ENCODE assay signal across 10 cellular contexts in the genomic region with DNA sequence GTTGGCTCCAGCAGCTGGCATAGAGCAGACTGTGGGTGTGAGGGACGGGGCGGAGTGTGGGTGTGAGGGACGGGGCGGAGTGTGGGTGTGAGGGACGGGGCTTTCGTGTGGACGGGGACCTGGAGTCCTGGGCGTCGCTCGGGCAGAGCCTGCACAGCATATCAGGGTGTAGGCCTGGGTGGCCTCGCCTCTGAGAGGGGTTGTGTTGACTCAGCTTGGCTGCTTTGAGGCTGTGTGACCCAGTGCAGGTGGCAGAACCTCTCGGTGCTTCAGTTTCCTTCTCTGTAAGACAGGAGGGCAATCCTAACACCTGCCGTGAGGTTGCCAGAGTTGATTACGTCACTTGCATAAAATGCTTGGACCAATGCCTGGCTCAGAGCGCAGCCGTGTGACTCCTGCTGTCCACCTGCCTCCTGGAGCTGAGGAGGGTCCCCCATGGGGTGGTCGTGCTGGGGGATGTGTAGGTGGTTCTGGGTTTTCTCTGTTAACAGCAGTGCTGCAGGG. TPM values are rescaled to one million over a fixed set of nuclear protein-coding genes. Genes with fewer than 3 reads are reported as not detected.
DNase-seq lines count a peak whose midpoint lies in the region; ATAC-seq and TF ChIP-seq lines count a peak whose summit lies in the region.
"Had no signal": no experiment of that assay in that cellular context is flagged by ENCODE, and none has a peak within 500 bp of the region (broad histone marks: within the 10 kb centered on the region; RNA-seq: fewer than 3 reads in every experiment).

No MANE protein-coding gene starts in this region.

- no peaks in the 10 kb centered on the region for H3K9me3 Mint-ChIP-seq in CD4-positive, alpha-beta T cell
- H3K9me3 Mint-ChIP-seq: natural killer cell treated with Interleukin-12 subunit alpha and Interleukin-12 subunit beta and Interleukin-15 and Interleukin-18, amount 100 ng/mL, for 72 hours had no signal

- H3K79me1 ChIP-seq in neuronal stem cell (ENCODE audit: low read depth, low read length): peaks cover 6% of the 10 kb centered on the region

- peak; percentile 29 for ATAC-seq in CD4-positive, alpha-beta T cell (ENCODE audit: poor library complexity)
- ATAC-seq in HG02885 (IDR thresholded peaks at IDR 0.05; ENCODE audit: poor library complexity, unreplicated experiment): no peak

- H3K9ac ChIP-seq in neuronal stem cell (ENCODE audit: low read depth, low read length, poor library complexity): no peak overlapping the region

- no peak overlapping the region for H2BK12ac ChIP-seq in neuronal stem cell (ENCODE audit: low read length)

- H4K8ac ChIP-seq in neuronal stem cell (ENCODE audit: low read depth, low read length): no peak overlapping the region

- peak overlapping the region; percentile 95 for H3K27ac Mint-ChIP-seq in CD4-positive, alpha-beta T cell

- no peak overlapping the region for H4K91ac ChIP-seq in neuronal stem cell (ENCODE audit: low read depth, low read length, poor library complexity)

- intact Hi-C loops in CD4-positive, alpha-beta T cell (cut with DNase I, micrococcal nuclease): no loop called here

- H3K4me3 ChIP-seq in choroid plexus epithelial cell (ENCODE audit: low read depth, low read length) (no peak overlapping the region), neuronal stem cell (ENCODE audit: low read length in 2 of 2) (no peak overlapping the region)

- H3K9me3 ChIP-seq in CD4-positive, alpha-beta T cell (ENCODE audit: control insufficient read depth, low read length): no peaks in the 10 kb centered on the region
- no peaks in the 10 kb centered on the region for H3K9me3 ChIP-seq in neuronal stem cell (replicated peaks in 1 of 2; ENCODE audit: control insufficient read depth in 2 of 2, insufficient read depth in 1 of 2, low read depth in 1 of 2, low read length in 2 of 2)

- H2AFZ ChIP-seq in neuronal stem cell (ENCODE audit: low read length): no peak overlapping the region

- peak overlapping the region; percentile 2 for H2BK5ac ChIP-seq in neuronal stem cell (ENCODE audit: low read length)

- no peak for TF ChIP-seq CTCF in CD4-positive, alpha-beta T cell (IDR thresholded peaks at IDR 0.05)
- no peak for TF ChIP-seq CTCF in choroid plexus epithelial cell (conservative IDR thresholded peaks at IDR 0.05; ENCODE audit: low read depth, low read length)

- no peak overlapping the region for H3K4me2 ChIP-seq in neuronal stem cell (ENCODE audit: insufficient read depth, low read length, poor library complexity, severe bottlenecking)

- no peak overlapping the region for H3K27ac ChIP-seq in CD4-positive, alpha-beta T cell (ENCODE audit: low read depth, low read length)
- H3K27ac ChIP-seq in neuronal stem cell (replicated peaks; ENCODE audit: low read length): no peak overlapping the region

- H3K18ac ChIP-seq in neuronal stem cell (ENCODE audit: low read length): no peak overlapping the region

- H3K14ac ChIP-seq in neuronal stem cell (ENCODE audit: low read length): no peak overlapping the region

- no peak overlapping the region for H2BK15ac ChIP-seq in neuronal stem cell (ENCODE audit: low read length)

- H3K4me3 Mint-ChIP-seq in CD4-positive, alpha-beta T cell: peak overlapping the region; percentile 79
- H3K4me3 Mint-ChIP-seq: natural killer cell treated with Interleukin-12 subunit alpha and Interleukin-12 subunit beta and Interleukin-15 and Interleukin-18, amount 100 ng/mL, for 72 hours had no signal

- H3K4ac ChIP-seq in neuronal stem cell (ENCODE audit: low read length): no peak overlapping the region

- H3K4me1 ChIP-seq in neuronal stem cell (ENCODE audit: control insufficient read depth in 2 of 2, insufficient read depth in 1 of 2, low read depth in 1 of 2, low read length in 2 of 2): peaks cover 6 to 8% of the 10 kb centered on the region in 2 donors

- peaks cover 17% of the 10 kb centered on the region for H3K36me3 Mint-ChIP-seq in CD4-positive, alpha-beta T cell (ENCODE audit: low read depth)
- H3K36me3 Mint-ChIP-seq: natural killer cell treated with Interleukin-12 subunit alpha and Interleukin-12 subunit beta and Interleukin-15 and Interleukin-18, amount 100 ng/mL, for 72 hours had no signal

- POLR2A ChIA-PET in CD4-positive, alpha-beta T cell (lab: Charles Lee): no interaction called here

- H2BK120ac ChIP-seq in neuronal stem cell (ENCODE audit: low read depth, low read length): no peak overlapping the region

- CTCF ChIA-PET in CD4-positive, alpha-beta T cell (lab: Charles Lee): no interaction called here

- H3K27me3 ChIP-seq in CD4-positive, alpha-beta T cell (ENCODE audit: control insufficient read depth, insufficient read depth, low read length): no peaks in the 10 kb centered on the region
- no peaks in the 10 kb centered on the region for H3K27me3 ChIP-seq in neuronal stem cell (ENCODE audit: control insufficient read depth in 3 of 3, insufficient read depth in 3 of 3, low read depth in 1 of 3, low read length in 3 of 3)

- H3K23ac ChIP-seq in neuronal stem cell (ENCODE audit: low read depth, low read length, poor library complexity): no peak overlapping the region

- no peak overlapping the region for H2AK5ac ChIP-seq in neuronal stem cell (ENCODE audit: low read depth, low read length)

- peaks cover 0 to 6% of the 10 kb centered on the region in 2 donors for H3K36me3 ChIP-seq in neuronal stem cell (replicated peaks in 1 of 2; ENCODE audit: control insufficient read depth in 2 of 2, insufficient read depth in 2 of 2, low read length in 2 of 2)

- no CpG with 5 or more reads among the region's 17 CpGs for WGBS in neuronal stem cell (ENCODE audit: extremely low coverage in 2 of 2, insufficient read length in 2 of 2, insufficient replicate concordance in 1 of 2), 2 donors

- peaks cover 37% of the 10 kb centered on the region for H3K4me1 Mint-ChIP-seq in CD4-positive, alpha-beta T cell (ENCODE audit: low read depth)

- H3K27me3 Mint-ChIP-seq in CD4-positive, alpha-beta T cell: no peaks in the 10 kb centered on the region
- H3K27me3 Mint-ChIP-seq: natural killer cell treated with Interleukin-12 subunit alpha and Interleukin-12 subunit beta and Interleukin-15 and Interleukin-18, amount 100 ng/mL, for 72 hours had no signal

- peak in 1 of 10 experiments; percentile 30 for DNase-seq in CD4-positive, alpha-beta T cell
- peak; percentile 69 for DNase-seq in NCI-H2029 (lab: John Stamatoyannopoulos, UW)
- DNase-seq in choroid plexus epithelial cell (ENCODE audit: low read depth): peak; percentile 28
- no peak for DNase-seq in neuronal stem cell (ENCODE audit: low spot score)
- DNase-seq in NCI-H1694 treated with DMSO at 0.1 percent for 48 hours (lab: John Stamatoyannopoulos, UW): no peak
- DNase-seq in NK-92 treated with Interleukin-12 subunit alpha and Interleukin-12 subunit beta, amount 100 ng/mL, for 24 hours (lab: John Stamatoyannopoulos, UW): no peak
- no peak for DNase-seq in stimulated activated CD4-positive, alpha-beta T cell treated with anti-CD3 and anti-CD28 coated beads, Interleukin-2, amount 100 ng/mL, for 24 hours
- DNase-seq: NCI-H774 had no signal

RNA-seq across cellular contexts. Expression of a gene that starts 15.3 kb away (rescaled TPM):
- 10 to 100 TPM; 74.8 to 77.0 TPM for total RNA-seq in CD4-positive, alpha-beta T cell
- 29.4 TPM for polyA plus RNA-seq in neuronal stem cell (2013, experiment 1 of 2)
- 26.2 TPM for polyA plus RNA-seq in neuronal stem cell (2013, experiment 2 of 2)

RNA-seq across cellular contexts. Expression of a gene that starts 41.9 kb away (rescaled TPM):
- 10 to 100 TPM; 13.4 to 14.5 TPM for total RNA-seq in CD4-positive, alpha-beta T cell
- 86.0 TPM for polyA plus RNA-seq in neuronal stem cell (2013, experiment 1 of 2)
- 88.8 TPM for polyA plus RNA-seq in neuronal stem cell (2013, experiment 2 of 2)

RNA-seq across cellular contexts. Expression of a gene that starts 55.2 kb away (rescaled TPM):
- 10 to 100 TPM; 27.7 to 29.0 TPM for total RNA-seq in CD4-positive, alpha-beta T cell
- polyA plus RNA-seq in neuronal stem cell (2013, experiment 1 of 2): 18.5 TPM
- polyA plus RNA-seq in neuronal stem cell (2013, experiment 2 of 2): 19.3 TPM

Comparison
In these comparisons a context has a peak if more than half of its experiments do, and no peak if none do; other contexts are left out.
1. DNase-seq: peak in NCI-H2029 (single experiment) and choroid plexus epithelial cell (single experiment); none in neuronal stem cell (single experiment), NCI-H1694 treated with DMSO at 0.1 percent for 48 hours (single experiment), NK-92 treated with Interleukin-12 subunit alpha and Interleukin-12 subunit beta, amount 100 ng/mL, for 24 hours (single experiment) and stimulated activated CD4-positive, alpha-beta T cell treated with anti-CD3 and anti-CD28 coated beads, Interleukin-2, amount 100 ng/mL, for 24 hours (0 of 2).